In genomic region chr6:37486440-37486839, GRCh38 we compare ENCODE assay signal across 1 cellular context.
A peak's percentile ranks its signal among the peaks of the same experiment; 100 is the strongest.
TF ChIP-seq lines count a peak whose summit lies in the region.

No MANE protein-coding gene starts in this region.

TF ChIP-seq in HEK293, 187 proteins besides CTCF, POLR2A, EP300 and RAD21 (continued from another document):
- no peak for TF ChIP-seq REST (tag by site-specific recombination; IDR thresholded peaks at IDR 0.05)
- peak; percentile 62 for TF ChIP-seq GLIS1 (tag by site-specific recombination; IDR thresholded peaks at IDR 0.05)
- peak; percentile 15; the same call in 1 of the 2 replicates for TF ChIP-seq ZFHX2 (tag by site-specific recombination; conservative IDR thresholded peaks at IDR 0.05)
TF ChIP-seq in HEK293: peak in this region for 4.
